In the genomic region with DNA sequence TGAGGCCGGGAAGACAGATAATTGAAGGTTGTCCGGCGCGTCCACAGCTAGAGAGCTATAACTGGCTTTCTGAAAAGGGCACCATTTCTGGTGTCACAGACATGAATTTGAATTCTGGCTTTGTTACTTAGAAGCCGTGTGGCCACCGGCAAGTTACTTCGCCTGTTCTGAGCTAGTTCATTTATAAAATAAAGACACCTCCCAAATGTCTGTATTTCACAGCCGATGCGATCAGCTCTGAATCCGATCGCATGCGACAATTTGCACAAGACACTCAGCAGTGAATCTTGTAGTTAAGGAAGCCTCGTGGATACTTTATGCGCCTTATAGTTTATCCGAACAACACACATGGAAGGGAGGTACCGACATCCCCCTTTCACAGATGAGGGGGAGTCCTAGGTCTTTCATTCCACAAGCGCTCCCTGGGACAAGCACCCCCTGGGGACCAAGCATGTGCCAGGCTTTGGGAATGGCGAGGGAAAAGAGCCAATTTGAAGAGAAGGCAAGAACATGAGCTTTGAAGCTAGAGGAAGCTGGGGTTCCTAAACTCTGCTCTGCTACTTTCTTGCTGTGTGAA, we compare ENCODE assay signal across 1 cellular context.
TF ChIP-seq lines count a peak whose summit lies in the region.

No MANE protein-coding gene starts in this region.

TF ChIP-seq in WTC11, 78 proteins besides CTCF, POLR2A, EP300 and RAD21 (continued from another document):
- TF ChIP-seq, protein P1, sequence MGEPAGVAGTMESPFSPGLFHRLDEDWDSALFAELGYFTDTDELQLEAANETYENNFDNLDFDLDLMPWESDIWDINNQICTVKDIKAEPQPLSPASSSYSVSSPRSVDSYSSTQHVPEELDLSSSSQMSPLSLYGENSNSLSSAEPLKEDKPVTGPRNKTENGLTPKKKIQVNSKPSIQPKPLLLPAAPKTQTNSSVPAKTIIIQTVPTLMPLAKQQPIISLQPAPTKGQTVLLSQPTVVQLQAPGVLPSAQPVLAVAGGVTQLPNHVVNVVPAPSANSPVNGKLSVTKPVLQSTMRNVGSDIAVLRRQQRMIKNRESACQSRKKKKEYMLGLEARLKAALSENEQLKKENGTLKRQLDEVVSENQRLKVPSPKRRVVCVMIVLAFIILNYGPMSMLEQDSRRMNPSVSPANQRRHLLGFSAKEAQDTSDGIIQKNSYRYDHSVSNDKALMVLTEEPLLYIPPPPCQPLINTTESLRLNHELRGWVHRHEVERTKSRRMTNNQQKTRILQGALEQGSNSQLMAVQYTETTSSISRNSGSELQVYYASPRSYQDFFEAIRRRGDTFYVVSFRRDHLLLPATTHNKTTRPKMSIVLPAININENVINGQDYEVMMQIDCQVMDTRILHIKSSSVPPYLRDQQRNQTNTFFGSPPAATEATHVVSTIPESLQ (CRISPR knock-in tag; IDR thresholded peaks at IDR 0.05): 0 out of 2 replicates have a peak, but pooled peaks have one; percentile 49
- TF ChIP-seq TEAD1 (CRISPR knock-in tag; IDR thresholded peaks at IDR 0.05) (no peak), ZNF232 (CRISPR knock-in tag; IDR thresholded peaks at IDR 0.05) (no peak), NR3C1 (CRISPR knock-in tag; conservative IDR thresholded peaks at IDR 0.05; ENCODE audit: low read depth) (no peak), ZNF416 (CRISPR knock-in tag; IDR thresholded peaks at IDR 0.05) (peak; percentile 77; the same call in 1 of the 2 replicates), FOXP1 (CRISPR knock-in tag; IDR thresholded peaks at IDR 0.05; ENCODE audit: borderline replicate concordance) (no peak), GTF2I (CRISPR knock-in tag; conservative IDR thresholded peaks at IDR 0.05) (no peak), ZNF671 (CRISPR knock-in tag; IDR thresholded peaks at IDR 0.05) (peak; percentile 27; the same call in 1 of the 2 replicates)
- TF ChIP-seq, protein P2, sequence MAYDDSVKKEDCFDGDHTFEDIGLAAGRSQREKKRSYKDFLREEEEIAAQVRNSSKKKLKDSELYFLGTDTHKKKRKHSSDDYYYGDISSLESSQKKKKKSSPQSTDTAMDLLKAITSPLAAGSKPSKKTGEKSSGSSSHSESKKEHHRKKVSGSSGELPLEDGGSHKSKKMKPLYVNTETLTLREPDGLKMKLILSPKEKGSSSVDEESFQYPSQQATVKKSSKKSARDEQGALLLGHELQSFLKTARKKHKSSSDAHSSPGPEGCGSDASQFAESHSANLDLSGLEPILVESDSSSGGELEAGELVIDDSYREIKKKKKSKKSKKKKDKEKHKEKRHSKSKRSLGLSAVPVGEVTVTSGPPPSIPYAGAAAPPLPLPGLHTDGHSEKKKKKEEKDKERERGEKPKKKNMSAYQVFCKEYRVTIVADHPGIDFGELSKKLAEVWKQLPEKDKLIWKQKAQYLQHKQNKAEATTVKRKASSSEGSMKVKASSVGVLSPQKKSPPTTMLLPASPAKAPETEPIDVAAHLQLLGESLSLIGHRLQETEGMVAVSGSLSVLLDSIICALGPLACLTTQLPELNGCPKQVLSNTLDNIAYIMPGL (CRISPR knock-in tag; IDR thresholded peaks at IDR 0.05): no peak
